11 cellular contexts compared by ENCODE assay signal in the genomic region with DNA sequence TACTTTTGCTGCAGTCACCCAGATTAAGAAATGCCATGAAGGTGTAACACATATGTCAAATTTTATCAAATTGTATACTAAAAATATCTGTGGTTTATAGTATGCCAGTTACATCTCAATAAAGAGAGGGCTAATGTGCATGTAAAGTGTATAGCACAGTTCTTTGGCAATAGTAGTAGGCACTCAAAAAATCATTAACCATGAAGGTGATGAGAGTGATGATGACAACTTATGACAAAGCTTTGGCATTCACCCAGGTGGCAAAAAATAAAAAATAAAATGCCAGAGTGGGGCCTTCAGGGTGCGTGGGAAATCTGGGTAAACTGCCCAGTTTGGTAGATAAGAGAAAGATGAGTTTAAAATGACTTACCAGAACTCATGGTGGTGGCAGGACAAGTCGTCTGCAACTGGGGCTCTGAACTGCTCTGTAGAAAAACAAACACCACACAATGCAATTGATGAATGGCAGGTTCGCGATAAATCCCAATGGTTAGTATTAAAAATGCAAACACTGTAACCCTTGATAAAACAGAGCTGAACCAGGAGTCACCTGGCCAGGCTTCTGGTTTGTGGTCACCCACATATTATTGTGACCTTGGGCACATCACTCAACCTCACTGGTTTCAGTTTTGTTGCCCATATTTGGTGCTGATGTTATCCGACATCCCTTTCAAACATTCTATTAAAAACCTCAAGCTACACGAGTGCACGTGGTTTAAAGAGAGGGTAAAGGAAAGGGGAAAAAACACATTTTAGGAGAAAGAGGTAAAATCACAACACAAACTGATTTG.
A peak's percentile ranks its signal among the peaks of the same experiment; 100 is the strongest.
DNase-seq lines count a peak whose midpoint lies in the region; ATAC-seq and TF ChIP-seq lines count a peak whose summit lies in the region.
"Had no signal": no experiment of that assay in that cellular context is flagged by ENCODE, and none has a peak within 500 bp of the region (broad histone marks: within the 10 kb centered on the region; RNA-seq: fewer than 3 reads in every experiment).

No MANE protein-coding gene starts in this region.

- H3K4me3 Mint-ChIP-seq in mesothelial cell of epicardium, result no peak overlapping the region
- H3K4me3 Mint-ChIP-seq in activated T-helper 1 cell treated with anti-CD3 and anti-CD28 coated beads, Interleukin-12 subunit alpha, Interleukin-12 subunit beta, Interleukin-2, Interleukin-4 antibody, amounts not matched to agents 30 ng/mL and 10 ng/mL and 1 ng/mL, durations not matched to agents 14 hours and 24 hours and 36 hours, result no peak overlapping the region
- H3K4me3 Mint-ChIP-seq: CD8-positive, alpha-beta T cell had no signal

- H3K9me3 Mint-ChIP-seq in mesothelial cell of epicardium, result no peaks in the 10 kb centered on the region
- no peaks in the 10 kb centered on the region for H3K9me3 Mint-ChIP-seq in activated T-helper 1 cell treated with anti-CD3 and anti-CD28 coated beads, Interleukin-12 subunit alpha, Interleukin-12 subunit beta, Interleukin-2, Interleukin-4 antibody, amounts not matched to agents 30 ng/mL and 10 ng/mL and 1 ng/mL, durations not matched to agents 14 hours and 24 hours and 36 hours
- H3K9me3 Mint-ChIP-seq: CD8-positive, alpha-beta T cell had no signal

- H3K27me3 Mint-ChIP-seq in mesothelial cell of epicardium (ENCODE audit: low read depth), result no peaks in the 10 kb centered on the region
- H3K27me3 Mint-ChIP-seq in activated T-helper 1 cell treated with anti-CD3 and anti-CD28 coated beads, Interleukin-12 subunit alpha, Interleukin-12 subunit beta, Interleukin-2, Interleukin-4 antibody, amounts not matched to agents 30 ng/mL and 10 ng/mL and 1 ng/mL, durations not matched to agents 14 hours and 24 hours and 36 hours (ENCODE audit: insufficient read depth), result peaks cover 21% of the 10 kb centered on the region

- H3K4me2 ChIP-seq in mammary epithelial cell (ENCODE audit: insufficient read depth, low read depth, low read length), result no peak overlapping the region

- ATAC-seq in GM19324 (IDR thresholded peaks at IDR 0.05; ENCODE audit: low FRiP score, unreplicated experiment) (peak; percentile 78), HG03097 (IDR thresholded peaks at IDR 0.05; ENCODE audit: low FRiP score, unreplicated experiment) (peak; percentile 71)
- ATAC-seq: CD8-positive, alpha-beta T cell had no signal

- no peaks in the 10 kb centered on the region for H3K36me3 Mint-ChIP-seq in mesothelial cell of epicardium
- no peaks in the 10 kb centered on the region for H3K36me3 Mint-ChIP-seq in activated T-helper 1 cell treated with anti-CD3 and anti-CD28 coated beads, Interleukin-12 subunit alpha, Interleukin-12 subunit beta, Interleukin-2, Interleukin-4 antibody, amounts not matched to agents 30 ng/mL and 10 ng/mL and 1 ng/mL, durations not matched to agents 14 hours and 24 hours and 36 hours (ENCODE audit: low read depth)
- H3K36me3 Mint-ChIP-seq: CD8-positive, alpha-beta T cell had no signal

- WGBS in mammary epithelial cell (ENCODE audit: low coverage, missing lambda C conversion rate), result 65% methylated on average over 7 of the region's 7 CpGs

- H3K4me3 ChIP-seq in mammary epithelial cell (replicated peaks in 1 of 3; ENCODE audit: insufficient read depth in 1 of 3, low read depth in 2 of 3, low read length in 3 of 3), result no peak overlapping the region
- H3K4me3 ChIP-seq: colonic mucosa had no signal

- peak; percentile 46 for DNase-seq in ACHN
- peak; percentile 24 for DNase-seq in amniotic epithelial cell (ENCODE audit: low read depth)
- DNase-seq in mammary epithelial cell, result no peak
- DNase-seq in mesothelial cell of epicardium (ENCODE audit: low spot score in 2 of 2, unreplicated experiment in 2 of 2), result no peak
- DNase-seq in stimulated activated CD4-positive, alpha-beta T cell treated with anti-CD3 and anti-CD28 coated beads, Interleukin-1b, Interleukin-23, amount 100 ng/mL, for 48 hours, result no peak
- DNase-seq in activated T-helper 1 cell treated with anti-CD3 and anti-CD28 coated beads, Interleukin-12 subunit alpha, Interleukin-12 subunit beta, Interleukin-2, Interleukin-4 antibody, amounts not matched to agents 30 ng/mL and 10 ng/mL and 1 ng/mL, durations not matched to agents 14 hours and 24 hours and 36 hours (ENCODE audit: low spot score), result no peak
- DNase-seq: CD8-positive, alpha-beta T cell; colonic mucosa; midbrain had no signal

- no peak overlapping the region for H2AFZ ChIP-seq in mammary epithelial cell (ENCODE audit: low read depth, low read length)

- dilution Hi-C loops in mammary epithelial cell (cut with HindIII; ENCODE audit: low sequenced_read_pairs), result no loop called here

- no peaks in the 10 kb centered on the region for H3K36me3 ChIP-seq in mammary epithelial cell (ENCODE audit: insufficient read depth, low read length)
- H3K36me3 ChIP-seq: colonic mucosa had no signal

- intact Hi-C loops in mammary epithelial cell (cut with micrococcal nuclease), result no loop called here
- intact Hi-C loops in activated T-helper 1 cell treated with anti-CD3 and anti-CD28 coated beads, Interleukin-12 subunit alpha, Interleukin-12 subunit beta, Interleukin-2, Interleukin-4 antibody, amounts not matched to agents 30 ng/mL and 10 ng/mL and 1 ng/mL, durations not matched to agents 14 hours and 24 hours and 36 hours (cut with micrococcal nuclease), result no loop called here

- no peak overlapping the region for H3K27ac ChIP-seq in mammary epithelial cell (ENCODE audit: insufficient read depth, low read depth, low read length)
- H3K27ac ChIP-seq: colonic mucosa had no signal

- peaks cover 20% of the 10 kb centered on the region for H3K4me1 Mint-ChIP-seq in mesothelial cell of epicardium
- H3K4me1 Mint-ChIP-seq in activated T-helper 1 cell treated with anti-CD3 and anti-CD28 coated beads, Interleukin-12 subunit alpha, Interleukin-12 subunit beta, Interleukin-2, Interleukin-4 antibody, amounts not matched to agents 30 ng/mL and 10 ng/mL and 1 ng/mL, durations not matched to agents 14 hours and 24 hours and 36 hours (ENCODE audit: low read depth), result peaks cover 8% of the 10 kb centered on the region

- in situ Hi-C loops in ACHN (cut with HindIII; ENCODE audit: low pct_ligation_motif_present, low pct_unique_long_range_greater_than_20kb, low sequenced_read_pairs), result no loop called here
- in situ Hi-C loops in mammary epithelial cell (cut with MboI; ENCODE audit: low sequenced_read_pairs in 2 of 2), result no loop called here

- H3K9me3 ChIP-seq in mammary epithelial cell (replicated peaks; ENCODE audit: insufficient read depth, low read length), result no peaks in the 10 kb centered on the region
- H3K9me3 ChIP-seq: colonic mucosa had no signal

- CTCF ChIA-PET in mammary epithelial cell (lab: Charles Lee; ENCODE audit: low non-redundant PET), result no interaction called here

- peaks cover 12% of the 10 kb centered on the region for H3K4me1 ChIP-seq in mammary epithelial cell (ENCODE audit: insufficient read depth, low read length)
- H3K4me1 ChIP-seq: colonic mucosa had no signal

- H3K9ac ChIP-seq in mammary epithelial cell (ENCODE audit: insufficient read depth, low read length), result no peak overlapping the region

- H3K79me2 ChIP-seq in mammary epithelial cell (ENCODE audit: insufficient read depth, low read length), result no peaks in the 10 kb centered on the region

- H4K20me1 ChIP-seq in mammary epithelial cell (ENCODE audit: insufficient read depth, low read length), result no peaks in the 10 kb centered on the region

- no peak overlapping the region for H3K27ac Mint-ChIP-seq in mesothelial cell of epicardium
- H3K27ac Mint-ChIP-seq in activated T-helper 1 cell treated with anti-CD3 and anti-CD28 coated beads, Interleukin-12 subunit alpha, Interleukin-12 subunit beta, Interleukin-2, Interleukin-4 antibody, amounts not matched to agents 30 ng/mL and 10 ng/mL and 1 ng/mL, durations not matched to agents 14 hours and 24 hours and 36 hours, result no peak overlapping the region
- H3K27ac Mint-ChIP-seq: CD8-positive, alpha-beta T cell had no signal

- no TSS peak for BruUV-seq in mammary epithelial cell (replicated peaks; lab: Mats Ljungman, UMichigan)

- TF ChIP-seq CTCF in mammary epithelial cell (conservative IDR thresholded peaks at IDR 0.05 in 1 of 2, IDR thresholded peaks at IDR 0.05 in 1 of 2; ENCODE audit: extremely low read depth in 1 of 2, insufficient read depth in 1 of 2, low read depth in 1 of 2, low read length in 2 of 2), result no peak
- no peak for TF ChIP-seq CTCF in mesothelial cell of epicardium (IDR thresholded peaks at IDR 0.05; ENCODE audit: unreplicated experiment)

- no peaks in the 10 kb centered on the region for H3K27me3 ChIP-seq in mammary epithelial cell (ENCODE audit: insufficient read depth, low read length)
- H3K27me3 ChIP-seq: colonic mucosa had no signal

Comparison
In these comparisons a context has a peak if more than half of its experiments do, and no peak if none do; other contexts are left out.
1. DNase-seq: peak in ACHN (single experiment) and amniotic epithelial cell (single experiment); none in mammary epithelial cell (single experiment), mesothelial cell of epicardium (0 of 2), stimulated activated CD4-positive, alpha-beta T cell treated with anti-CD3 and anti-CD28 coated beads, Interleukin-1b, Interleukin-23, amount 100 ng/mL, for 48 hours (single experiment) and activated T-helper 1 cell treated with anti-CD3 and anti-CD28 coated beads, Interleukin-12 subunit alpha, Interleukin-12 subunit beta, Interleukin-2, Interleukin-4 antibody, amounts not matched to agents 30 ng/mL and 10 ng/mL and 1 ng/mL, durations not matched to agents 14 hours and 24 hours and 36 hours (single experiment).